In the genomic region with DNA sequence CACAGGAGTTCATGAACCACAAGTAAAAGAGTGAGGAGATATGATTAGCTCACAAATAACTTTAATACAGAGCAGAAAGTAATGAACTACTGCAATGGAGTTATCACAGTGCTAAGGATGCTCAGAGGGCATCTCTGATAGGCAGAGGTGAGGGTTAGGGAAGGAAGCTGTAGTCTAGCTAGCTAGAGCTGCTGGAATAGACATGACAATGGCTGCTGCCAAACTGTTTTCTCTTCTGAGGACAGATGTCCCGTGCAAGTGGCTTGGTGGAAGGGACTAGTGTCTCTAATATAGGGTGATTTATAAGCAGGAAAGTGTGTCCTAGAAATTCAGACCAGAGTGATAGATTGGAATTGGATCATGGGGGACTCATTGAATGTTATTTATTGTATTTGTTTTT, we compare ENCODE assay signal across 18 cellular contexts. TPM values are rescaled to one million over a fixed set of nuclear protein-coding genes. Genes with fewer than 3 reads are reported as not detected.
DNase-seq lines count a peak whose midpoint lies in the region; ATAC-seq lines count a peak whose summit lies in the region.
"Had no signal": no experiment of that assay in that cellular context is flagged by ENCODE, and none has a peak within 500 bp of the region (broad histone marks: within the 10 kb centered on the region; RNA-seq: fewer than 3 reads in every experiment).

No MANE protein-coding gene starts in this region.

- peaks cover 62% of the 10 kb centered on the region for H3K4me1 Mint-ChIP-seq in activated T-cell treated with anti-CD3 and anti-CD28 coated beads, Interleukin-2, amount 50 U/mL, for 72 hours (ENCODE audit: low read depth)
- H3K4me1 Mint-ChIP-seq in T-cell: peaks cover 72 to 82% (median 81%) of the 10 kb centered on the region in 3 donors
- H3K4me1 Mint-ChIP-seq in activated naive CD8-positive, alpha-beta T cell treated with anti-CD3 and anti-CD28 coated beads, Interleukin-2, amount 50 U/mL, for 24 hours: peaks cover 81% of the 10 kb centered on the region
- peaks cover 33% of the 10 kb centered on the region for H3K4me1 Mint-ChIP-seq in stimulated activated memory B cell treated with anti-CD40 and anti-IgM and Interleukin-4, amounts not matched to agents 10 μg/mL and 1 μg/mL and 100 μg/mL, for 72 hours
- H3K4me1 Mint-ChIP-seq: mesothelial cell of epicardium, WTC11 had no signal

- H3K4me3 Mint-ChIP-seq in activated T-cell treated with anti-CD3 and anti-CD28 coated beads, Interleukin-2, amount 50 U/mL, for 72 hours: peak overlapping the region; percentile 91 to 99
- H3K4me3 Mint-ChIP-seq in T-cell: peak overlapping the region; percentile 80 to 85 (median 84)
- H3K4me3 Mint-ChIP-seq in activated naive CD8-positive, alpha-beta T cell treated with anti-CD3 and anti-CD28 coated beads, Interleukin-2, amount 50 U/mL, for 24 hours: peak overlapping the region; percentile 93
- H3K4me3 Mint-ChIP-seq in stimulated activated memory B cell treated with anti-CD40 and anti-IgM and Interleukin-4, amounts not matched to agents 10 μg/mL and 1 μg/mL and 100 μg/mL, for 72 hours: no peak overlapping the region
- H3K4me3 Mint-ChIP-seq: mesothelial cell of epicardium; neural progenitor cell; stimulated activated naive B cell treated with anti-CD40 and anti-IgM and Interleukin-4, amounts not matched to agents 10 μg/mL and 1 μg/mL and 100 μg/mL, for 72 hours; WTC11 had no signal

- peak overlapping the region; percentile 99 for H3K27ac Mint-ChIP-seq in activated T-cell treated with anti-CD3 and anti-CD28 coated beads, Interleukin-2, amount 50 U/mL, for 72 hours
- H3K27ac Mint-ChIP-seq in T-cell: peak overlapping the region; percentile 95 to 97
- peak overlapping the region; percentile 96 for H3K27ac Mint-ChIP-seq in activated naive CD8-positive, alpha-beta T cell treated with anti-CD3 and anti-CD28 coated beads, Interleukin-2, amount 50 U/mL, for 24 hours
- H3K27ac Mint-ChIP-seq in stimulated activated memory B cell treated with anti-CD40 and anti-IgM and Interleukin-4, amounts not matched to agents 10 μg/mL and 1 μg/mL and 100 μg/mL, for 72 hours: peak overlapping the region; percentile 25
- H3K27ac Mint-ChIP-seq: mesothelial cell of epicardium; neural progenitor cell; stimulated activated naive B cell treated with anti-CD40 and anti-IgM and Interleukin-4, amounts not matched to agents 10 μg/mL and 1 μg/mL and 100 μg/mL, for 72 hours; WTC11 had no signal

- no peaks in the 10 kb centered on the region for H3K27me3 Mint-ChIP-seq in activated T-cell treated with anti-CD3 and anti-CD28 coated beads, Interleukin-2, amount 50 U/mL, for 72 hours (ENCODE audit: low read depth)
- H3K27me3 Mint-ChIP-seq in T-cell: no peaks in the 10 kb centered on the region
- no peaks in the 10 kb centered on the region for H3K27me3 Mint-ChIP-seq in activated naive CD8-positive, alpha-beta T cell treated with anti-CD3 and anti-CD28 coated beads, Interleukin-2, amount 50 U/mL, for 24 hours
- H3K27me3 Mint-ChIP-seq in stimulated activated memory B cell treated with anti-CD40 and anti-IgM and Interleukin-4, amounts not matched to agents 10 μg/mL and 1 μg/mL and 100 μg/mL, for 72 hours: peaks cover 20% of the 10 kb centered on the region

- peak; percentile 9 to 17 for ATAC-seq in activated T-cell treated with anti-CD3 and anti-CD28 coated beads, Interleukin-2, amount 50 U/mL, for 72 hours (replicated peaks in 1 of 2)
- peak; percentile 19 to 44 (median 38) for ATAC-seq in T-cell (replicated peaks in 1 of 4)
- no peak for ATAC-seq in activated naive CD8-positive, alpha-beta T cell treated with anti-CD3 and anti-CD28 coated beads, Interleukin-2, amount 50 U/mL, for 24 hours
- no peak for ATAC-seq in stimulated activated memory B cell treated with anti-CD40 and anti-IgM and Interleukin-4, amounts not matched to agents 10 μg/mL and 1 μg/mL and 100 μg/mL, for 72 hours
- ATAC-seq in GM21526 (IDR thresholded peaks at IDR 0.05; ENCODE audit: low FRiP score, unreplicated experiment): no peak
- ATAC-seq: body of pancreas; left lung; stimulated activated naive B cell treated with anti-CD40 and anti-IgM and Interleukin-4, amounts not matched to agents 10 μg/mL and 1 μg/mL and 100 μg/mL, for 72 hours; WTC11 had no signal

- POLR2A ChIA-PET in T-cell (lab: Charles Lee): interaction anchor here (0.7 to 1.8 kb wide), 8 partner anchors 8 to 162 kb away, joined by 3 to 7 read pairs (median 4); a partner anchor contains a TSS

- CTCF ChIA-PET in T-cell (lab: Charles Lee): interaction anchor here (1.0 to 3.6 kb wide), 5 partner anchors 9 to 54 kb away, joined by 4 to 15 read pairs (median 5); no protein-coding TSS in a partner anchor

- peaks cover 5 to 8% of the 10 kb centered on the region in 2 donors for H3K9me3 Mint-ChIP-seq in activated T-cell treated with anti-CD3 and anti-CD28 coated beads, Interleukin-2, amount 50 U/mL, for 72 hours
- peaks cover 0 to 4% (median 4%) of the 10 kb centered on the region in 3 donors for H3K9me3 Mint-ChIP-seq in T-cell
- H3K9me3 Mint-ChIP-seq in activated naive CD8-positive, alpha-beta T cell treated with anti-CD3 and anti-CD28 coated beads, Interleukin-2, amount 50 U/mL, for 24 hours: peaks cover 15% of the 10 kb centered on the region
- peaks cover 3% of the 10 kb centered on the region for H3K9me3 Mint-ChIP-seq in stimulated activated memory B cell treated with anti-CD40 and anti-IgM and Interleukin-4, amounts not matched to agents 10 μg/mL and 1 μg/mL and 100 μg/mL, for 72 hours
- H3K9me3 Mint-ChIP-seq: neural progenitor cell had no signal

- peaks cover 51 to 68% of the 10 kb centered on the region in 2 donors for H3K36me3 Mint-ChIP-seq in activated T-cell treated with anti-CD3 and anti-CD28 coated beads, Interleukin-2, amount 50 U/mL, for 72 hours (ENCODE audit: insufficient read depth in 2 of 2)
- H3K36me3 Mint-ChIP-seq in T-cell: peaks cover 25% of the 10 kb centered on the region
- H3K36me3 Mint-ChIP-seq in activated naive CD8-positive, alpha-beta T cell treated with anti-CD3 and anti-CD28 coated beads, Interleukin-2, amount 50 U/mL, for 24 hours (ENCODE audit: low read depth): peaks cover 59% of the 10 kb centered on the region
- H3K36me3 Mint-ChIP-seq in stimulated activated memory B cell treated with anti-CD40 and anti-IgM and Interleukin-4, amounts not matched to agents 10 μg/mL and 1 μg/mL and 100 μg/mL, for 72 hours: no peaks in the 10 kb centered on the region
- H3K36me3 Mint-ChIP-seq: mesothelial cell of epicardium, neural progenitor cell, WTC11 had no signal

- DNase-seq in activated T-cell treated with anti-CD3 and anti-CD28 coated beads, Interleukin-2, amount 50 U/mL, for 72 hours: no peak
- DNase-seq in activated T-cell treated with anti-CD3 and anti-CD28 coated beads for 4 hours: no peak
- DNase-seq in T-cell: peak in 1 of 34 experiments; percentile 23
- no peak for DNase-seq in activated naive CD8-positive, alpha-beta T cell treated with anti-CD3 and anti-CD28 coated beads, Interleukin-2, amount 50 U/mL, for 24 hours
- DNase-seq in HuH-7.5 (ENCODE audit: low spot score): no peak
- DNase-seq in NCI-H1436 (lab: John Stamatoyannopoulos, UW): no peak
- DNase-seq: DMS79; left lung; NCI-H774; stimulated activated naive B cell treated with anti-CD40 and anti-IgM and Interleukin-4, amounts not matched to agents 10 μg/mL and 1 μg/mL and 100 μg/mL, for 72 hours; tibial artery had no signal

RNA-seq across cellular contexts. Expression of a gene that starts 1.6 kb away (rescaled TPM):
- total RNA-seq in activated T-cell treated with anti-CD3 and anti-CD28 coated beads, Interleukin-2, amount 50 U/mL, for 72 hours: 100 to 1,000 TPM; 132 to 254 TPM
- 10 to 100 TPM; 11.9 to 56.2 (median 14.8) TPM for total RNA-seq in T-cell
- total RNA-seq: body of pancreas, mesothelial cell of epicardium, SJCRH30 had no signal

Comparison
In these comparisons a context has a peak if more than half of its experiments do, and no peak if none do; other contexts are left out.
1. ATAC-seq: peak in activated T-cell treated with anti-CD3 and anti-CD28 coated beads, Interleukin-2, amount 50 U/mL, for 72 hours (2 of 2) and T-cell (4 of 4); none in activated naive CD8-positive, alpha-beta T cell treated with anti-CD3 and anti-CD28 coated beads, Interleukin-2, amount 50 U/mL, for 24 hours (single experiment), stimulated activated memory B cell treated with anti-CD40 and anti-IgM and Interleukin-4, amounts not matched to agents 10 μg/mL and 1 μg/mL and 100 μg/mL, for 72 hours (single experiment) and GM21526 (single experiment).
2. H3K27ac Mint-ChIP-seq: peak in every context shown above with its lines; median percentile 99 in activated T-cell treated with anti-CD3 and anti-CD28 coated beads, Interleukin-2, amount 50 U/mL, for 72 hours; 96 in T-cell; 96 in activated naive CD8-positive, alpha-beta T cell treated with anti-CD3 and anti-CD28 coated beads, Interleukin-2, amount 50 U/mL, for 24 hours; 25 in stimulated activated memory B cell treated with anti-CD40 and anti-IgM and Interleukin-4, amounts not matched to agents 10 μg/mL and 1 μg/mL and 100 μg/mL, for 72 hours.